In genomic region chr5:107359033-107359915, GRCh38 we compare ENCODE assay signal across 12 cellular contexts.
DNase-seq lines count a peak whose midpoint lies in the region; ATAC-seq and TF ChIP-seq lines count a peak whose summit lies in the region.
"Had no signal": no experiment of that assay in that cellular context is flagged by ENCODE, and none has a peak within 500 bp of the region (broad histone marks: within the 10 kb centered on the region; RNA-seq: fewer than 3 reads in every experiment).

No MANE protein-coding gene starts in this region.

- no peak overlapping the region for H3K4me3 ChIP-seq in fibroblast of pulmonary artery (replicated peaks; ENCODE audit: low read depth, low read length)
- H3K4me3 ChIP-seq: ovary had no signal

- DNase-seq in A172 (ENCODE audit: low spot score) (peak; percentile 43), HCEC 1CT (peak; percentile 68), RPMI7951 (ENCODE audit: low read depth) (peak; percentile 27), fibroblast of pulmonary artery (ENCODE audit: low read depth) (peak; percentile 72), NCI-H187 (lab: John Stamatoyannopoulos, UW) (no peak), superior temporal gyrus (ENCODE audit: extremely low spot score) (no peak), GOT3 (lab: John Stamatoyannopoulos, UW) (no peak)
- DNase-seq: activated T-cell treated with anti-CD3 and anti-CD28 coated beads for 4 hours, cerebellar nuclear complex, NCI-H187 treated with DMSO at 0.1 percent for 48 hours, ovary had no signal

- no peak for TF ChIP-seq CTCF in fibroblast of pulmonary artery (IDR thresholded peaks at IDR 0.05; ENCODE audit: low read length, missing control alignments)

- ATAC-seq in HG02938 (IDR thresholded peaks at IDR 0.05; ENCODE audit: unreplicated experiment): no peak

Comparison
In these comparisons a context has a peak if more than half of its experiments do, and no peak if none do; other contexts are left out.
1. DNase-seq: peak in A172 (single experiment), HCEC 1CT (single experiment), RPMI7951 (single experiment) and fibroblast of pulmonary artery (single experiment); none in NCI-H187 (0 of 2), superior temporal gyrus (single experiment) and GOT3 (single experiment).